ENCODE assay signal across 20 cellular contexts in the genomic region with DNA sequence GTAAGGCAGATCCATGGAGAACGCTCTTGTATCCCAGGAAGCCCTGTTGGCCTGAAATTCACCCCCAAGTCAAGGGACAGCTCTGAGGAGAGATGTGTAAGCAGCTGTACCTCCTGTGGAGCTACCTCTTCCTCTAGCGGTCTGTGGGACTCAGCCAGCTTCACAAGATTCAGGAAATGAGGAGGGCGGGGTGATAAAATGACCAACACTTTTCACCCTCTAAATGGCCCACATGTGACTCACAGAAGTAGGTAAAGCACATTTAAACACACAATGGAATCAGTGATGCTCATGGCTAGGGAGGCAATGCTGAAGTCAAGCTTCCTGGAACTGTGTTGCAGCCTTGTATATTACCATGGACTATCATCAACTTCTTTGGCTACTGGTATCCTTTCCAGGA. TPM values are rescaled to one million over a fixed set of nuclear protein-coding genes. Genes with fewer than 3 reads are reported as not detected.
DNase-seq lines count a peak whose midpoint lies in the region; ATAC-seq, FAIRE-seq and TF ChIP-seq lines count a peak whose summit lies in the region.
"Had no signal": no experiment of that assay in that cellular context is flagged by ENCODE, and none has a peak within 500 bp of the region (broad histone marks: within the 10 kb centered on the region; RNA-seq: fewer than 3 reads in every experiment).

A gene with protein sequence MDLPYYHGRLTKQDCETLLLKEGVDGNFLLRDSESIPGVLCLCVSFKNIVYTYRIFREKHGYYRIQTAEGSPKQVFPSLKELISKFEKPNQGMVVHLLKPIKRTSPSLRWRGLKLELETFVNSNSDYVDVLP (minus strand): TSS at position 135 of the 400 bp plus-strand sequence. CDS start 120 bp downstream, at position 15.

- no peak for FAIRE-seq in astrocyte (lab: Jason Lieb, UNC)

- no peak for DNase-seq in HCT116 (ENCODE audit: low read depth, low spot score)
- DNase-seq in astrocyte (ENCODE audit: low read depth) = peak; percentile 33
- no peak for DNase-seq in left colon
- no peak for DNase-seq in activated CD4-positive, alpha-beta T cell treated with anti-CD3 and anti-CD28 coated beads, Interleukin-2, amount 50 U/mL, for 48 hours
- no peak for DNase-seq in activated effector memory CD4-positive, alpha-beta T cell treated with Interleukin-2 at 50 U/mL for 16 hours
- DNase-seq in activated naive CD4-positive, alpha-beta T cell treated with anti-CD3 and anti-CD28 coated beads, Interleukin-2, amount 50 U/mL, for 16 hours = no peak
- DNase-seq in NCI-H2107 (lab: John Stamatoyannopoulos, UW) = no peak
- DNase-seq: esophagus squamous epithelium, head of caudate nucleus, islet precursor cell, MM.1S, NCI-H1694, NCI-H446, SHP77 treated with DMSO at 0.1 percent for 48 hours, T-helper 1 cell, uterus had no signal

- H3K36me3 ChIP-seq in ACC112 (ENCODE audit: insufficient read depth, low read length) = no peaks in the 10 kb centered on the region
- H3K36me3 ChIP-seq in HCT116 (ENCODE audit: control insufficient read depth in 1 of 2, insufficient read depth in 2 of 2, low read length in 2 of 2) = no peaks in the 10 kb centered on the region
- H3K36me3 ChIP-seq in astrocyte (ENCODE audit: insufficient read depth, low read length) = no peaks in the 10 kb centered on the region
- H3K36me3 ChIP-seq: esophagus squamous epithelium, uterus had no signal

- H3K4me2 ChIP-seq in HCT116 (ENCODE audit: low read length) (no peak within 1 kb of the TSS), astrocyte (ENCODE audit: low read length) (peak within 1 kb of the TSS; percentile 15)

- H3K36me3 Mint-ChIP-seq in astrocyte (ENCODE audit: low read depth, unreplicated experiment) = no peaks in the 10 kb centered on the region

- H3K4me3 ChIP-seq in ACC112 (ENCODE audit: low read depth, low read length) = no peak within 1 kb of the TSS
- no peak within 1 kb of the TSS for H3K4me3 ChIP-seq in HCT116 (replicated peaks in 1 of 2; ENCODE audit: low read depth in 1 of 2, low read length in 2 of 2)
- H3K4me3 ChIP-seq in astrocyte (ENCODE audit: insufficient read depth, low read depth, low read length) = no peak within 1 kb of the TSS
- H3K4me3 ChIP-seq: esophagus squamous epithelium, uterus had no signal

- peaks cover 10% of the 10 kb centered on the region for H3K4me1 ChIP-seq in ACC112 (ENCODE audit: control insufficient read depth, insufficient read depth, low read length, unreplicated experiment)
- peaks cover 0 to 8% of the 10 kb centered on the region in 2 experiments; a peak in 1 of 4 replicates for H3K4me1 ChIP-seq in HCT116 (ENCODE audit: control insufficient read depth in 1 of 2, insufficient read depth in 2 of 2, low read length in 2 of 2)
- peaks cover 7% of the 10 kb centered on the region for H3K4me1 ChIP-seq in astrocyte (ENCODE audit: insufficient read depth, low read length)
- H3K4me1 ChIP-seq: esophagus squamous epithelium, uterus had no signal

- ATAC-seq in HCT116 = peak; percentile 34; the same call in 1 of the 2 replicates
- ATAC-seq in left colon = peak; percentile 34
- ATAC-seq: activated CD4-positive, CD25-positive, alpha-beta regulatory T cell treated with anti-CD3 and anti-CD28 coated beads, Interleukin-2, amount 50 U/mL, for 24 hours; sciatic nerve had no signal

- H3K4me3 Mint-ChIP-seq in astrocyte (ENCODE audit: unreplicated experiment) = no peak within 1 kb of the TSS
- H3K4me3 Mint-ChIP-seq: dendritic cell treated with granulocyte-macrophage colony-stimulating factor and Interleukin-4, amounts not matched to agents 40 ng/mL and 50 ng/mL, for 4 days had no signal

- no peaks in the 10 kb centered on the region for H4K20me1 ChIP-seq in HCT116 (ENCODE audit: insufficient read depth)
- no peaks in the 10 kb centered on the region for H4K20me1 ChIP-seq in astrocyte (ENCODE audit: insufficient read depth, low read length)

- no peak for TF ChIP-seq RAD21 in HCT116 (IDR thresholded peaks at IDR 0.05; ENCODE audit: low read depth)

- intact Hi-C loops in HCT116 (cut with micrococcal nuclease) (no loop called here), left colon (cut with DNase I, micrococcal nuclease) (no loop called here)

- CTCF ChIA-PET in HCT116 (lab: Charles Lee) = no interaction called here

- TF ChIP-seq CTCF in HCT116 (IDR thresholded peaks at IDR 0.05 in 2 of 3, conservative IDR thresholded peaks at IDR 0.05 in 1 of 3; ENCODE audit: borderline replicate concordance in 1 of 3, insufficient read depth in 1 of 3, low read depth in 2 of 3, low read length in 2 of 3) (no peak), astrocyte (IDR thresholded peaks at IDR 0.05; ENCODE audit: insufficient read depth, low read depth, low read length) (no peak)

- H3K27me3 Mint-ChIP-seq in astrocyte (ENCODE audit: low read depth, unreplicated experiment) = peaks cover under 1% of the 10 kb centered on the region

- no peak within 1 kb of the TSS for H3K27ac Mint-ChIP-seq in astrocyte (ENCODE audit: unreplicated experiment)
- H3K27ac Mint-ChIP-seq: dendritic cell treated with granulocyte-macrophage colony-stimulating factor and Interleukin-4, amounts not matched to agents 40 ng/mL and 50 ng/mL, for 4 days had no signal

- H3K27ac ChIP-seq in ACC112 (ENCODE audit: low read depth, low read length) (no peak within 1 kb of the TSS), HCT116 (ENCODE audit: low read depth, low read length) (no peak within 1 kb of the TSS), astrocyte (ENCODE audit: low read depth, low read length) (no peak within 1 kb of the TSS)
- H3K27ac ChIP-seq: esophagus squamous epithelium, uterus had no signal

- RAD21 ChIA-PET in HCT116 (lab: Charles Lee; ENCODE audit: low non-redundant PET in 1 of 2, low total read pairs in 2 of 2, uncharacterized antibody in 2 of 2, unreplicated experiment in 2 of 2) = no interaction called here

- no peaks in the 10 kb centered on the region for H3K9me3 Mint-ChIP-seq in astrocyte (ENCODE audit: unreplicated experiment)
- H3K9me3 Mint-ChIP-seq: dendritic cell treated with granulocyte-macrophage colony-stimulating factor and Interleukin-4, amounts not matched to agents 40 ng/mL and 50 ng/mL, for 4 days had no signal

- POLR2A ChIA-PET in HCT116 (lab: Charles Lee) = no interaction called here

- H3K79me2 ChIP-seq in ACC112 (ENCODE audit: control insufficient read depth, insufficient read depth, low read length, unreplicated experiment) = no peaks in the 10 kb centered on the region
- H3K79me2 ChIP-seq in HCT116 (ENCODE audit: insufficient read depth, low read length) = no peaks in the 10 kb centered on the region
- no peaks in the 10 kb centered on the region for H3K79me2 ChIP-seq in astrocyte (ENCODE audit: insufficient read depth, low read length)

- H2AFZ ChIP-seq in ACC112 (ENCODE audit: low read length, unreplicated experiment) (peak within 1 kb of the TSS; percentile 27), HCT116 (ENCODE audit: low read depth, low read length, poor library complexity, severe bottlenecking) (no peak within 1 kb of the TSS), astrocyte (ENCODE audit: low read depth, low read length) (peak within 1 kb of the TSS; percentile 1)

- no TSS peak for BruUV-seq in HCT116 (replicated peaks; lab: Mats Ljungman, UMichigan)

- H3K9me2 ChIP-seq in HCT116 (ENCODE audit: insufficient read depth) = no peaks in the 10 kb centered on the region

- peaks cover 4% of the 10 kb centered on the region for H3K4me1 Mint-ChIP-seq in astrocyte (ENCODE audit: low read depth, unreplicated experiment)

- no peak for TF ChIP-seq POLR2A in HCT116 (IDR thresholded peaks at IDR 0.05; ENCODE audit: borderline replicate concordance, extremely low read depth, insufficient read depth, insufficient read length)

- H3K27me3 ChIP-seq in ACC112 (ENCODE audit: insufficient read depth, low read length) (no peaks in the 10 kb centered on the region), HCT116 (ENCODE audit: insufficient read depth, low read length) (no peaks in the 10 kb centered on the region), astrocyte (ENCODE audit: insufficient read depth, low read length) (no peaks in the 10 kb centered on the region)
- H3K27me3 ChIP-seq: uterus had no signal

- H3K9ac ChIP-seq in HCT116 (ENCODE audit: low read length) (no peak within 1 kb of the TSS), astrocyte (ENCODE audit: low read length) (no peak within 1 kb of the TSS)

- H3K9me3 ChIP-seq in HCT116 (ENCODE audit: control insufficient read depth in 1 of 2, insufficient read depth in 1 of 2, low read depth in 1 of 2, low read length in 2 of 2) (no peaks in the 10 kb centered on the region), astrocyte (ENCODE audit: insufficient read depth, low read depth, low read length) (no peaks in the 10 kb centered on the region)
- H3K9me3 ChIP-seq: esophagus squamous epithelium, uterus had no signal

TF ChIP-seq in HCT116, 20 proteins besides CTCF, POLR2A, EP300 and RAD21 (continues in another document):
- TF ChIP-seq POLR2AphosphoS5 (IDR thresholded peaks at IDR 0.05; ENCODE audit: low read depth, low read length) (no peak), YY1 (IDR thresholded peaks at IDR 0.05; ENCODE audit: extremely low read depth, insufficient replicate concordance, low read depth, low read length) (no peak), TCF7L2 (IDR thresholded peaks at IDR 0.05; ENCODE audit: borderline replicate concordance, extremely low read depth, insufficient read depth, insufficient read length) (no peak), ZFX (IDR thresholded peaks at IDR 0.05) (no peak), EGR1 (IDR thresholded peaks at IDR 0.05; ENCODE audit: low read depth) (no peak), SRF (IDR thresholded peaks at IDR 0.05; ENCODE audit: low read depth) (no peak)
- TF ChIP-seq, protein P1, sequence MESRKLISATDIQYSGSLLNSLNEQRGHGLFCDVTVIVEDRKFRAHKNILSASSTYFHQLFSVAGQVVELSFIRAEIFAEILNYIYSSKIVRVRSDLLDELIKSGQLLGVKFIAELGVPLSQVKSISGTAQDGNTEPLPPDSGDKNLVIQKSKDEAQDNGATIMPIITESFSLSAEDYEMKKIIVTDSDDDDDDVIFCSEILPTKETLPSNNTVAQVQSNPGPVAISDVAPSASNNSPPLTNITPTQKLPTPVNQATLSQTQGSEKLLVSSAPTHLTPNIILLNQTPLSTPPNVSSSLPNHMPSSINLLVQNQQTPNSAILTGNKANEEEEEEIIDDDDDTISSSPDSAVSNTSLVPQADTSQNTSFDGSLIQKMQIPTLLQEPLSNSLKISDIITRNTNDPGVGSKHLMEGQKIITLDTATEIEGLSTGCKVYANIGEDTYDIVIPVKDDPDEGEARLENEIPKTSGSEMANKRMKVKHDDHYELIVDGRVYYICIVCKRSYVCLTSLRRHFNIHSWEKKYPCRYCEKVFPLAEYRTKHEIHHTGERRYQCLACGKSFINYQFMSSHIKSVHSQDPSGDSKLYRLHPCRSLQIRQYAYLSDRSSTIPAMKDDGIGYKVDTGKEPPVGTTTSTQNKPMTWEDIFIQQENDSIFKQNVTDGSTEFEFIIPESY (IDR thresholded peaks at IDR 0.05; ENCODE audit: extremely low read depth, insufficient replicate concordance, low read length) = no peak
- TF ChIP-seq, protein P2, sequence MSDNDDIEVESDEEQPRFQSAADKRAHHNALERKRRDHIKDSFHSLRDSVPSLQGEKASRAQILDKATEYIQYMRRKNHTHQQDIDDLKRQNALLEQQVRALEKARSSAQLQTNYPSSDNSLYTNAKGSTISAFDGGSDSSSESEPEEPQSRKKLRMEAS (IDR thresholded peaks at IDR 0.05) = no peak

RNA-seq across cellular contexts. Expression of the gene that starts here (rescaled TPM):
- total RNA-seq in HCT116 (2021; ENCODE audit: unreplicated experiment) (0.12 TPM), astrocyte (not detected in 2 replicates), left colon (1 to 10 TPM in 1 of 2 donors, under 1 TPM in 1; 0.70 to 1.1 TPM)
- polyA plus RNA-seq in HCT116 (2012) = 0.03 TPM in 1 of 2 replicates, not detected in the other

Comparison
In these comparisons a context has a peak if more than half of its experiments do, and no peak if none do; other contexts are left out.
1. Peak in ATAC-seq in HCT116; RNA of the gene not detected or under 1 TPM.
2. Peak in DNase-seq and H3K4me2 ChIP-seq in astrocyte; RNA of the gene not detected or under 1 TPM.